8 cellular contexts compared by ENCODE assay signal in the genomic region with DNA sequence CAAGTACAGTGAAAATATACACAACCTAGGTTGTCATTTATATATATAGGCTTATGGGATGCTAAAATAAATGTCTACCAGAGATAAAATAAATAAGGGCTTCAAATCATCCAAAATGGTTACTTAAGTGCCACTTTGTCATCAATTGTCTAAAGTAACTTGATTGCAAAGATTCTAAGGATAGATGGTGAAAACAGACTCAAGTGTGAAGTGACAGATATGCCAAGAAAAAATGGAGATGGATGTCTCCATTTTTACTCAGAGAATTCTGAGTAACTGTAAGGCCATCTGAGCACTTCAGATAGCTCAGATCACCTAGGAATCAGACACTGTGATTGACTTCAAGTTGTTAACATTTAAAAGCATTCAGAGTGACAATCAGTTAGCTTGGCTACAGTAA.
"Had no signal": no experiment of that assay in that cellular context is flagged by ENCODE, and none has a peak within 500 bp of the region (broad histone marks: within the 10 kb centered on the region; RNA-seq: fewer than 3 reads in every experiment).

No MANE protein-coding gene starts in this region.

- H3K27ac Mint-ChIP-seq: IgD-negative memory B cell had no signal

- DNase-seq: IMR-90, KBM-7, KG1 had no signal

- H3K4me3 ChIP-seq: K562 had no signal

- H3K4me3 Mint-ChIP-seq: IgD-negative memory B cell had no signal

- H3K27ac ChIP-seq: HL-60 had no signal

- FAIRE-seq: HepG2, HTR-8/SVneo, K562 had no signal

- H3K4me1 Mint-ChIP-seq: IgD-negative memory B cell had no signal

- H3K36me3 Mint-ChIP-seq: IgD-negative memory B cell had no signal

- ATAC-seq: HepG2, K562 had no signal
